Comparison of ENCODE assay signal across 1 cellular context in the genomic region with DNA sequence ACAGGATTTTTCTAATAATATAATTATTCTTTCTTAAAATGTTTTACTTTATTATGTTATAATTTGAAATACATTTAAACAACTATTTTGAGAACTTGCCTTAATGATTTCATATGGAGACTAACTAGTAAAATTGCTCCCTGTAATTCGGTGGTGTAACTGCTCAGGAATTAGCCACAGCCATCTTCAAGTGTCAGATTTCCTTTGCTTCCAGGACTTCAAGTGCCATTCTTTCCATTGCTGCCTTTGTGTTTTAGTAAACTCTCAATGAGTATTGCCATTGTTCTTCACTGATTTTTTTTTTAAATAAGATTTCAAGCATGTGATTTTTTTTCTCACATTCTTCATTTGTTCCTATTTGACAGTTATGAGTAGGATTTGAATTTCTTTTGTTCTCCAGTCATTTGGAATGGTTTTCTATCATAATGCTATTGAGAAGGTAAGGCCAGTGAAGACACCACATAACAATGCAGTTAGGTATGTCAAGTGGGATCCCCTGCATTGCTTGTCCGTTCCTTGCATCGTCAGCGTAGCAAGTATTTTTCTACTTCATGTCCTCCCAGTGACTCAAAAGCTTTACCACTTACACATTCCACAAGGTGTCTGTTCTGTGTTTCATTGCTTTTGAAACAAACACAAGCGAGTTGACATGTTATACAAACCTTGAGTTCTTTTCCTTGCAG.
TF ChIP-seq lines count a peak whose summit lies in the region.

No MANE protein-coding gene starts in this region.

TF ChIP-seq in H1, 55 proteins besides CTCF, POLR2A, EP300 and RAD21:
- TF ChIP-seq SIRT6 (IDR thresholded peaks at IDR 0.05; ENCODE audit: low read length) (no peak), BACH1 (IDR thresholded peaks at IDR 0.05; ENCODE audit: low read length) (no peak), CREB1 (IDR thresholded peaks at IDR 0.05) (no peak)
